20 cellular contexts compared by ENCODE assay signal in genomic region chr3:172247525-172248274, GRCh38.
A peak's percentile ranks its signal among the peaks of the same experiment; 100 is the strongest.
DNase-seq lines count a peak whose midpoint lies in the region; ATAC-seq, FAIRE-seq and TF ChIP-seq lines count a peak whose summit lies in the region.
"Had no signal": no experiment of that assay in that cellular context is flagged by ENCODE, and none has a peak within 500 bp of the region (broad histone marks: within the 10 kb centered on the region; RNA-seq: fewer than 3 reads in every experiment).

No MANE protein-coding gene starts in this region.

- peaks cover 26 to 77% of the 10 kb centered on the region in 2 experiments for H3K36me3 ChIP-seq in HepG2 (replicated peaks in 1 of 2; ENCODE audit: control insufficient read depth in 1 of 2, insufficient read depth in 2 of 2, low read length in 2 of 2)
- H3K36me3 ChIP-seq in right lobe of liver = peaks cover 0 to 15% (median 3%) of the 10 kb centered on the region in 4 donors
- peaks cover 0 to 8% of the 10 kb centered on the region in 2 donors for H3K36me3 ChIP-seq in vagina
- H3K36me3 ChIP-seq: colonic mucosa, uterus had no signal

- DNase-seq in HepG2 (ENCODE audit: low spot score) = no peak
- no peak for DNase-seq in right lobe of liver
- DNase-seq in activated naive CD8-positive, alpha-beta T cell treated with anti-CD3 and anti-CD28 coated beads, Interleukin-2, amount 50 U/mL, for 24 hours = no peak
- DNase-seq in kidney tubule cell (ENCODE audit: low spot score) = peak; percentile 33
- DNase-seq in vagina (ENCODE audit: extremely low spot score in 2 of 2) = no peak
- DNase-seq in DMS53 (lab: John Stamatoyannopoulos, UW) = no peak
- DNase-seq: activated CD8-positive, alpha-beta memory T cell treated with anti-CD3 and anti-CD28 coated beads, Interleukin-2, amount 50 U/mL, for 4 hours; colonic mucosa; HCEC 1CT; NCI-H1105; NCI-H2029; uterus; WERI-Rb-1 had no signal

- H3K4me1 Mint-ChIP-seq in activated naive CD8-positive, alpha-beta T cell treated with anti-CD3 and anti-CD28 coated beads, Interleukin-2, amount 50 U/mL, for 24 hours = peaks cover 17% of the 10 kb centered on the region

- H3K9ac ChIP-seq in HepG2 (ENCODE audit: insufficient read depth, low read depth, low read length) = no peak overlapping the region
- H3K9ac ChIP-seq: BLaER1 had no signal

- TF ChIP-seq RAD21 in HepG2 (CRISPR knock-in tag; IDR thresholded peaks at IDR 0.05) = no peak

- TF ChIP-seq CTCF in HepG2 (CRISPR knock-in tag; IDR thresholded peaks at IDR 0.05) (no peak), right lobe of liver (IDR thresholded peaks at IDR 0.05) (no peak), vagina (IDR thresholded peaks at IDR 0.05) (no peak)

- peaks cover 98% of the 10 kb centered on the region for H4K20me1 ChIP-seq in HepG2 (ENCODE audit: insufficient read depth, low read length)
- H4K20me1 ChIP-seq: BLaER1 had no signal

- no peak overlapping the region for H3K4me2 ChIP-seq in HepG2 (ENCODE audit: low read depth, low read length)
- H3K4me2 ChIP-seq: BLaER1 had no signal

- peaks cover 32% of the 10 kb centered on the region for H3K36me3 Mint-ChIP-seq in activated naive CD8-positive, alpha-beta T cell treated with anti-CD3 and anti-CD28 coated beads, Interleukin-2, amount 50 U/mL, for 24 hours (ENCODE audit: low read depth)

- H3K27me3 Mint-ChIP-seq in activated naive CD8-positive, alpha-beta T cell treated with anti-CD3 and anti-CD28 coated beads, Interleukin-2, amount 50 U/mL, for 24 hours = no peaks in the 10 kb centered on the region

- peaks cover 85% of the 10 kb centered on the region for H3K79me2 ChIP-seq in HepG2 (ENCODE audit: insufficient read depth, low read length)

- BruUV-seq in HepG2 (replicated peaks; lab: Mats Ljungman, UMichigan) = no TSS peak

- TF ChIP-seq EP300 in HepG2 (IDR thresholded peaks at IDR 0.05; ENCODE audit: low read depth in 2 of 2, low read length in 2 of 2) = no peak
- TF ChIP-seq EP300 in HepG2 (CRISPR knock-in tag; IDR thresholded peaks at IDR 0.05; ENCODE audit: borderline replicate concordance) = no peak

- intact Hi-C loops in HepG2 (cut with micrococcal nuclease; ENCODE audit: unreplicated experiment) (no loop called here), right lobe of liver (cut with DNase I) (no loop called here), vagina (cut with DNase I) (no loop called here)

- CTCF ChIA-PET in HepG2 (lab: Yijun Ruan, JAX; ENCODE audit: low intra/inter-chr PET ratio, low total read pairs) = no interaction called here

- FAIRE-seq in HepG2 (lab: Jason Lieb, UNC) = no peak

- no peak overlapping the region for H3K4me3 ChIP-seq in HepG2 (replicated peaks in 1 of 3; ENCODE audit: insufficient read depth in 1 of 3, low read depth in 2 of 3, low read length in 3 of 3)
- H3K4me3 ChIP-seq in right lobe of liver = no peak overlapping the region
- no peak overlapping the region for H3K4me3 ChIP-seq in vagina
- H3K4me3 ChIP-seq: BLaER1, colonic mucosa, gastroesophageal sphincter, uterus had no signal

- in situ Hi-C loops in HepG2 (cut with HindIII; ENCODE audit: extremely low pct_ligation_motif_present, low pct_unique_long_range_greater_than_20kb) = no loop called here

- H3K27ac ChIP-seq in HepG2 (ENCODE audit: extremely low read length, insufficient read depth, low read length) (peak overlapping the region; percentile 3), right lobe of liver (no peak overlapping the region), vagina (peak overlapping the region; percentile 47)
- H3K27ac ChIP-seq: BLaER1, colonic mucosa, gastroesophageal sphincter, HL-60, uterus, WERI-Rb-1 had no signal

- ATAC-seq in HepG2 (peak; percentile 12; the same call in 1 of the 3 replicates), right lobe of liver (no peak), GM19467 (IDR thresholded peaks at IDR 0.05; ENCODE audit: unreplicated experiment) (no peak), HG02763 (IDR thresholded peaks at IDR 0.05; ENCODE audit: unreplicated experiment) (no peak)
- peak; percentile 33 for ATAC-seq in activated naive CD8-positive, alpha-beta T cell treated with anti-CD3 and anti-CD28 coated beads, Interleukin-2, amount 50 U/mL, for 24 hours
- ATAC-seq: gastroesophageal sphincter, SK-N-SH treated with all-trans-retinoic acid at 6 μM for 48 hours had no signal

- POLR2A ChIA-PET in HepG2 (lab: Yijun Ruan, JAX) = no interaction called here

- no peak overlapping the region for H2AFZ ChIP-seq in HepG2 (ENCODE audit: low read length)

- H3K9me3 Mint-ChIP-seq in activated naive CD8-positive, alpha-beta T cell treated with anti-CD3 and anti-CD28 coated beads, Interleukin-2, amount 50 U/mL, for 24 hours = peaks cover 10% of the 10 kb centered on the region

- H3K4me1 ChIP-seq in HepG2 (ENCODE audit: insufficient read depth, low read length) (peaks cover 16% of the 10 kb centered on the region), right lobe of liver (peaks cover 0 to 12% (median 3%) of the 10 kb centered on the region in 4 donors), vagina (peaks cover 26% of the 10 kb centered on the region)
- H3K4me1 ChIP-seq: BLaER1, colonic mucosa had no signal

- H3K4me3 Mint-ChIP-seq in activated naive CD8-positive, alpha-beta T cell treated with anti-CD3 and anti-CD28 coated beads, Interleukin-2, amount 50 U/mL, for 24 hours = no peak overlapping the region
- H3K4me3 Mint-ChIP-seq: neural crest cell had no signal

- H3K9me3 ChIP-seq in HepG2 (ENCODE audit: low read length) (no peaks in the 10 kb centered on the region), right lobe of liver (no peaks in the 10 kb centered on the region), vagina (peaks cover 2% of the 10 kb centered on the region)
- H3K9me3 ChIP-seq: colonic mucosa, gastroesophageal sphincter, uterus had no signal

- H3K27ac Mint-ChIP-seq in activated naive CD8-positive, alpha-beta T cell treated with anti-CD3 and anti-CD28 coated beads, Interleukin-2, amount 50 U/mL, for 24 hours = no peak overlapping the region

- 94% methylated on average over 13 of the region's 13 CpGs for WGBS in HepG2 (ENCODE audit: low lambda C conversion rate)
- WGBS in right lobe of liver (ENCODE audit: insufficient coverage, low coverage, low lambda C conversion rate, missing lambda C conversion rate) = 89% methylated on average over 13 of the region's 13 CpGs

- H3K27me3 ChIP-seq in HepG2 (ENCODE audit: control insufficient read depth in 1 of 2, insufficient read depth in 2 of 2, low read length in 2 of 2) (no peaks in the 10 kb centered on the region), right lobe of liver (no peaks in the 10 kb centered on the region), vagina (no peaks in the 10 kb centered on the region)
- H3K27me3 ChIP-seq: BLaER1, colonic mucosa, gastroesophageal sphincter, uterus had no signal

- TF ChIP-seq POLR2A in HepG2 (IDR thresholded peaks at IDR 0.05; ENCODE audit: insufficient read depth in 1 of 2, low read depth in 2 of 2, low read length in 2 of 2) (no peak), right lobe of liver (IDR thresholded peaks at IDR 0.05) (no peak), vagina (IDR thresholded peaks at IDR 0.05) (no peak)

TF ChIP-seq in HepG2, 621 proteins besides CTCF, POLR2A, EP300 and RAD21 (continues in another document):
- TF ChIP-seq, protein P1, sequence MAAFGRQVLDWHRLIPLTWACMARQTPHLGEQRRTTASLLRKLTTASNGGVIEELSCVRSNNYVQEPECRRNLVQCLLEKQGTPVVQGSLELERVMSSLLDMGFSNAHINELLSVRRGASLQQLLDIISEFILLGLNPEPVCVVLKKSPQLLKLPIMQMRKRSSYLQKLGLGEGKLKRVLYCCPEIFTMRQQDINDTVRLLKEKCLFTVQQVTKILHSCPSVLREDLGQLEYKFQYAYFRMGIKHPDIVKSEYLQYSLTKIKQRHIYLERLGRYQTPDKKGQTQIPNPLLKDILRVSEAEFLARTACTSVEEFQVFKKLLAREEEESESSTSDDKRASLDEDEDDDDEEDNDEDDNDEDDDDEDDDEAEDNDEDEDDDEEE (CRISPR knock-in tag; IDR thresholded peaks at IDR 0.05) = no peak
- TF ChIP-seq ADNP (CRISPR knock-in tag; IDR thresholded peaks at IDR 0.05) = no peak
- TF ChIP-seq, protein P2, sequence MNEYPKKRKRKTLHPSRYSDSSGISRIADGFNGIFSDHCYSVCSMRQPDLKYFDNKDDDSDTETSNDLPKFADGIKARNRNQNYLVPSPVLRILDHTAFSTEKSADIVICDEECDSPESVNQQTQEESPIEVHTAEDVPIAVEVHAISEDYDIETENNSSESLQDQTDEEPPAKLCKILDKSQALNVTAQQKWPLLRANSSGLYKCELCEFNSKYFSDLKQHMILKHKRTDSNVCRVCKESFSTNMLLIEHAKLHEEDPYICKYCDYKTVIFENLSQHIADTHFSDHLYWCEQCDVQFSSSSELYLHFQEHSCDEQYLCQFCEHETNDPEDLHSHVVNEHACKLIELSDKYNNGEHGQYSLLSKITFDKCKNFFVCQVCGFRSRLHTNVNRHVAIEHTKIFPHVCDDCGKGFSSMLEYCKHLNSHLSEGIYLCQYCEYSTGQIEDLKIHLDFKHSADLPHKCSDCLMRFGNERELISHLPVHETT (CRISPR knock-in tag; conservative IDR thresholded peaks at IDR 0.05) = no peak
- no peak for TF ChIP-seq HDAC6 (IDR thresholded peaks at IDR 0.05; ENCODE audit: low read depth, low read length)
- no peak for TF ChIP-seq SNRNP70 (IDR thresholded peaks at IDR 0.05; ENCODE audit: low read depth, low read length)
- TF ChIP-seq, protein P3, sequence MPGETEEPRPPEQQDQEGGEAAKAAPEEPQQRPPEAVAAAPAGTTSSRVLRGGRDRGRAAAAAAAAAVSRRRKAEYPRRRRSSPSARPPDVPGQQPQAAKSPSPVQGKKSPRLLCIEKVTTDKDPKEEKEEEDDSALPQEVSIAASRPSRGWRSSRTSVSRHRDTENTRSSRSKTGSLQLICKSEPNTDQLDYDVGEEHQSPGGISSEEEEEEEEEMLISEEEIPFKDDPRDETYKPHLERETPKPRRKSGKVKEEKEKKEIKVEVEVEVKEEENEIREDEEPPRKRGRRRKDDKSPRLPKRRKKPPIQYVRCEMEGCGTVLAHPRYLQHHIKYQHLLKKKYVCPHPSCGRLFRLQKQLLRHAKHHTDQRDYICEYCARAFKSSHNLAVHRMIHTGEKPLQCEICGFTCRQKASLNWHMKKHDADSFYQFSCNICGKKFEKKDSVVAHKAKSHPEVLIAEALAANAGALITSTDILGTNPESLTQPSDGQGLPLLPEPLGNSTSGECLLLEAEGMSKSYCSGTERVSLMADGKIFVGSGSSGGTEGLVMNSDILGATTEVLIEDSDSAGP (CRISPR knock-in tag; IDR thresholded peaks at IDR 0.05; ENCODE audit: borderline replicate concordance) = no peak
- no peak for TF ChIP-seq ZNF557 (CRISPR knock-in tag; IDR thresholded peaks at IDR 0.05)
- no peak for TF ChIP-seq ZFP36L2 (CRISPR knock-in tag; IDR thresholded peaks at IDR 0.05)
- no peak for TF ChIP-seq KLF16 (CRISPR knock-in tag; IDR thresholded peaks at IDR 0.05)
- TF ChIP-seq SMYD3 (CRISPR knock-in tag; IDR thresholded peaks at IDR 0.05) = no peak
- TF ChIP-seq GLI4 (CRISPR knock-in tag; IDR thresholded peaks at IDR 0.05; ENCODE audit: borderline replicate concordance) = no peak

Comparison
In these comparisons a context has a peak if more than half of its experiments do, and no peak if none do; other contexts are left out.
1. ATAC-seq: peak in HepG2 (single experiment) and activated naive CD8-positive, alpha-beta T cell treated with anti-CD3 and anti-CD28 coated beads, Interleukin-2, amount 50 U/mL, for 24 hours (single experiment); none in right lobe of liver (0 of 4), GM19467 (single experiment) and HG02763 (single experiment).
2. H3K27ac ChIP-seq: peak in HepG2 (single experiment) and vagina (single experiment); none in right lobe of liver (0 of 3).